ENCODE assay signal across 8 cellular contexts in genomic region chr2:62704654-62705006, GRCh38. TPM values are rescaled to one million over a fixed set of nuclear protein-coding genes. Genes with fewer than 3 reads are reported as not detected.
DNase-seq lines count a peak whose midpoint lies in the region; ATAC-seq, FAIRE-seq and TF ChIP-seq lines count a peak whose summit lies in the region.

No MANE protein-coding gene starts in this region.

- peak overlapping the region; percentile 95 for H3K4me3 Mint-ChIP-seq in activated B cell treated with CpG ODN at 0.5 μM for 24 hours
- H3K4me3 Mint-ChIP-seq in glutamatergic neuron (ENCODE audit: unreplicated experiment) = peak overlapping the region; percentile 94

- peaks cover 39% of the 10 kb centered on the region for H3K79me2 ChIP-seq in HCT116 (ENCODE audit: insufficient read depth, low read length)

- CTCF ChIA-PET in HCT116 (lab: Charles Lee) = interaction anchor here (1.4 kb wide), 1 partner anchor 248 kb away, joined by 4 read pairs; no protein-coding TSS in a partner anchor
- CTCF ChIA-PET in activated B cell treated with CpG ODN at 0.5 μM for 24 hours (lab: Charles Lee) = no interaction called here

- H3K27ac Mint-ChIP-seq in activated B cell treated with CpG ODN at 0.5 μM for 24 hours (peak overlapping the region; percentile 78), glutamatergic neuron (ENCODE audit: unreplicated experiment) (peak overlapping the region; percentile 96)

- H3K27me3 Mint-ChIP-seq in activated B cell treated with CpG ODN at 0.5 μM for 24 hours = no peaks in the 10 kb centered on the region
- peaks cover 3% of the 10 kb centered on the region for H3K27me3 Mint-ChIP-seq in glutamatergic neuron (ENCODE audit: unreplicated experiment)

- H3K36me3 ChIP-seq in HCT116 (ENCODE audit: control insufficient read depth in 1 of 2, insufficient read depth in 2 of 2, low read length in 2 of 2) (peaks cover 20% of the 10 kb centered on the region in 2 experiments), small intestine (ENCODE audit: control insufficient read depth in 2 of 2, insufficient read depth in 2 of 2, low read length in 2 of 2) (no peaks in the 10 kb centered on the region)

- intact Hi-C loops in HCT116 (cut with micrococcal nuclease) = loop anchor here (2.0 to 5.0 kb wide), 3 partner anchors 68 to 247 kb away; no protein-coding TSS in a partner anchor
- intact Hi-C loops in activated B cell treated with CpG ODN at 0.5 μM for 24 hours (cut with micrococcal nuclease) = loop anchor here (1.0 to 10.0 kb wide), 12 partner anchors 44 to 1822 kb away; partner anchors contain the start of genes B3GNT2, CCT4, COMMD1 and FAM161A

- H3K36me3 Mint-ChIP-seq in activated B cell treated with CpG ODN at 0.5 μM for 24 hours (ENCODE audit: low read depth) (peaks cover 8% of the 10 kb centered on the region), glutamatergic neuron (ENCODE audit: unreplicated experiment) (peaks cover 4% of the 10 kb centered on the region)

- RAD21 ChIA-PET in HCT116 (lab: Charles Lee; ENCODE audit: low non-redundant PET in 1 of 2, low total read pairs in 2 of 2, uncharacterized antibody in 2 of 2, unreplicated experiment in 2 of 2) = interaction anchor here in 1 of 2 experiments (0.9 kb wide), 1 partner anchor 127 kb away, joined by 3 read pairs; no protein-coding TSS in a partner anchor

- H3K4me1 ChIP-seq in HCT116 (ENCODE audit: control insufficient read depth in 1 of 2, insufficient read depth in 2 of 2, low read length in 2 of 2) = peaks cover 8 to 33% of the 10 kb centered on the region in 2 experiments
- peaks cover 0 to 3% of the 10 kb centered on the region in 2 donors for H3K4me1 ChIP-seq in small intestine (ENCODE audit: control insufficient read depth in 2 of 2, insufficient read depth in 1 of 2, low read depth in 1 of 2, low read length in 1 of 2)

- peak overlapping the region; percentile 55 to 63 for H3K4me3 ChIP-seq in HCT116 (replicated peaks in 1 of 2; ENCODE audit: low read depth in 1 of 2, low read length in 2 of 2)
- peak overlapping the region; percentile 25 to 70 for H3K4me3 ChIP-seq in small intestine (ENCODE audit: low read depth in 1 of 2, low read length in 2 of 2)

- no peak for TF ChIP-seq POLR2A in HCT116 (IDR thresholded peaks at IDR 0.05; ENCODE audit: borderline replicate concordance, extremely low read depth, insufficient read depth, insufficient read length)

- H3K9me3 Mint-ChIP-seq in activated B cell treated with CpG ODN at 0.5 μM for 24 hours (no peaks in the 10 kb centered on the region), glutamatergic neuron (ENCODE audit: unreplicated experiment) (peaks cover 6% of the 10 kb centered on the region)

- no peaks in the 10 kb centered on the region for H4K20me1 ChIP-seq in HCT116 (ENCODE audit: insufficient read depth)

- WGBS in small intestine, 3 donors = 5 to 11% (median 10%) methylated on average over 2 of the region's 2 CpGs

- no peak for DNase-seq in HCT116 (ENCODE audit: low read depth, low spot score)
- no peak for DNase-seq in activated B cell treated with CpG ODN at 0.5 μM for 24 hours
- no peak for DNase-seq in glutamatergic neuron
- DNase-seq in small intestine = no peak
- DNase-seq in activated effector memory CD4-positive, alpha-beta T cell treated with Interleukin-2 at 50 U/mL for 16 hours = no peak
- no peak for DNase-seq in activated CD8-positive, alpha-beta memory T cell treated with anti-CD3 and anti-CD28 coated beads, Interleukin-2, amount 50 U/mL, for 48 hours

- H2AFZ ChIP-seq in HCT116 (ENCODE audit: low read depth, low read length, poor library complexity, severe bottlenecking) = no peak overlapping the region

- BruUV-seq in HCT116 (replicated peaks; lab: Mats Ljungman, UMichigan) = TSS peak; percentile 96

- H3K4me1 Mint-ChIP-seq in activated B cell treated with CpG ODN at 0.5 μM for 24 hours (peaks cover 34% of the 10 kb centered on the region), glutamatergic neuron (ENCODE audit: low read depth, unreplicated experiment) (peaks cover 12% of the 10 kb centered on the region)

- no peaks in the 10 kb centered on the region for H3K9me2 ChIP-seq in HCT116 (ENCODE audit: insufficient read depth)

- H3K27ac ChIP-seq in HCT116 (ENCODE audit: low read depth, low read length) (peak overlapping the region; percentile 57), small intestine (ENCODE audit: low read depth in 1 of 2, low read length in 1 of 2) (peak overlapping the region; percentile 34 to 86)

- H3K9me3 ChIP-seq in HCT116 (ENCODE audit: control insufficient read depth in 1 of 2, insufficient read depth in 1 of 2, low read depth in 1 of 2, low read length in 2 of 2) = no peaks in the 10 kb centered on the region
- no peaks in the 10 kb centered on the region for H3K9me3 ChIP-seq in small intestine (ENCODE audit: control insufficient read depth, low read depth)

- peak overlapping the region; percentile 71 for H3K9ac ChIP-seq in HCT116 (ENCODE audit: low read length)

- TF ChIP-seq CTCF in HCT116 (IDR thresholded peaks at IDR 0.05 in 2 of 3, conservative IDR thresholded peaks at IDR 0.05 in 1 of 3; ENCODE audit: borderline replicate concordance in 1 of 3, insufficient read depth in 1 of 3, low read depth in 2 of 3, low read length in 2 of 3) (no peak), activated B cell treated with CpG ODN at 0.5 μM for 24 hours (IDR thresholded peaks at IDR 0.05) (no peak), glutamatergic neuron (IDR thresholded peaks at IDR 0.05; ENCODE audit: partially characterized antibody, unreplicated experiment) (no peak)

- TF ChIP-seq RAD21 in HCT116 (IDR thresholded peaks at IDR 0.05; ENCODE audit: low read depth) = no peak

- no peak for FAIRE-seq in small intestine (lab: Jason Lieb, UNC)

- no peak for ATAC-seq in HCT116
- no peak for ATAC-seq in activated B cell treated with CpG ODN at 0.5 μM for 24 hours (ENCODE audit: low read depth)
- no peak for ATAC-seq in GM18858 (IDR thresholded peaks at IDR 0.05; ENCODE audit: unreplicated experiment)
- ATAC-seq in HG03432 (IDR thresholded peaks at IDR 0.05; ENCODE audit: unreplicated experiment) = no peak

- POLR2A ChIA-PET in HCT116 (lab: Charles Lee) (interaction anchor here (0.7 to 2.8 kb wide), 5 partner anchors 9 to 247 kb away, joined by 3 to 13 read pairs (median 5); no protein-coding TSS in a partner anchor), activated B cell treated with CpG ODN at 0.5 μM for 24 hours (lab: Charles Lee) (interaction anchor here (1.3 to 1.8 kb wide), 4 partner anchors 8 to 1136 kb away, joined by 3 to 8 read pairs (median 4); partner anchors contain the start of genes MDH1 and WDPCP)

- no peaks in the 10 kb centered on the region for H3K27me3 ChIP-seq in HCT116 (ENCODE audit: insufficient read depth, low read length)
- no peaks in the 10 kb centered on the region for H3K27me3 ChIP-seq in small intestine (ENCODE audit: control insufficient read depth in 2 of 2, insufficient read depth in 2 of 2, low read length in 2 of 2)

- H3K4me2 ChIP-seq in HCT116 (ENCODE audit: low read length) = peak overlapping the region; percentile 81

TF ChIP-seq in HCT116, 20 proteins besides CTCF, POLR2A, EP300 and RAD21:
- TF ChIP-seq ELF1 (IDR thresholded peaks at IDR 0.05; ENCODE audit: borderline replicate concordance, low read depth) = no peak
- TF ChIP-seq CBX3 (IDR thresholded peaks at IDR 0.05; ENCODE audit: low read depth) = 0 out of 2 replicates have a peak, but pooled peaks have one; percentile 27

RNA-seq across cellular contexts. Expression of gene EHBP1, which starts 0.9 kb away (rescaled TPM):
- 89.9 TPM for total RNA-seq in HCT116 (2021; ENCODE audit: unreplicated experiment)
- 45.1 and 65.0 TPM in 2 replicates for polyA plus RNA-seq in HCT116 (2012)
- total RNA-seq in activated B cell treated with CpG ODN at 0.5 μM for 24 hours = 24.0 and 25.0 TPM in 2 replicates
- 63.4 TPM for total RNA-seq in glutamatergic neuron (ENCODE audit: unreplicated experiment)
- 10 to 100 TPM; 11.0 to 11.6 (median 11.4) TPM for polyA plus RNA-seq in small intestine
